Comparison of ENCODE assay signal across 8 cellular contexts in the genomic region with DNA sequence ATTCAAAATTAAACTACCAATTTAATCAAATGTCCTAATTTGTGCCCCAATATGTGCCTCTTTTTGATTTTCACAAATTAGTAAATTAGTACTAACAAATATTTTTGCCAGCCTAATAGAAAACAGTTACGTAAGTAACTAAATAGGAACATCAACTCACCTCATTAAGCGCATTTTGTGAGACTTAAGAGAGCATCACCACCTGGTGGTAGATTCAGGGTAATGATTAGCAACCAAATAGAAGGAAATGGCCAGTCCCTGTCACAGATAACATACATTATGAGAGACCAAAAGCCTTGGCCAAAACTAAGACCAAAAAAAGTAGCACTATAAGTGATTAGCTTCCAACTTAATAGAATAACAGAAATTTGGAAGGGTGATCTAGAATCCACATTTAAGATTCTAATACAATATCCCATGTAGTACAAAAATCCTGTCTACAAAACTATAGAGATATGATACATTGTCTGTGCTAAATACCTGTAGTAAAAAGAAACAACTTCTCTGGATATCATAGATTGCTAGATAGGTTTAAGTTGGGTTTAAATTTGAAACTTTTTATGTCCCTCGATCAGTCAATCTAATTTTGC. TPM values are rescaled to one million over a fixed set of nuclear protein-coding genes. Genes with fewer than 3 reads are reported as not detected.
A peak's percentile ranks its signal among the peaks of the same experiment; 100 is the strongest.
DNase-seq lines count a peak whose midpoint lies in the region; ATAC-seq and TF ChIP-seq lines count a peak whose summit lies in the region.

No MANE protein-coding gene starts in this region.

- no peak overlapping the region for H2BK12ac ChIP-seq in H9 (ENCODE audit: insufficient read length, low read depth, low read length)

- H3K27me3 ChIP-seq in H9 (ENCODE audit: insufficient read depth, low read length) (no peaks in the 10 kb centered on the region), Karpas-422 (ENCODE audit: low read length) (no peaks in the 10 kb centered on the region), neural cell (ENCODE audit: insufficient read depth, low read depth, low read length) (no peaks in the 10 kb centered on the region)

- H3K4ac ChIP-seq in H9 (ENCODE audit: low read depth, low read length), result no peak overlapping the region

- no peak overlapping the region for H4K8ac ChIP-seq in H9 (replicated peaks; ENCODE audit: insufficient read length, low read depth, low read length)

- no peak overlapping the region for H4K5ac ChIP-seq in H9 (ENCODE audit: insufficient read length, low read depth, low read length)

- DNase-seq in NCI-H2081 (lab: John Stamatoyannopoulos, UW), result peak; percentile 23 to 46
- DNase-seq in NCI-H2081 treated with DMSO at 0.1 percent for 48 hours (lab: John Stamatoyannopoulos, UW), result no peak
- peak; percentile 26 for DNase-seq in H9
- peak; percentile 87 for DNase-seq in Karpas-422
- peak; percentile 45 for DNase-seq in RPMI7951 (ENCODE audit: low read depth)
- no peak for DNase-seq in central memory CD4-positive, alpha-beta T cell

- H3F3A ChIP-seq in neural cell (ENCODE audit: insufficient read depth, low read length, poor library complexity, severe bottlenecking), result no peaks in the 10 kb centered on the region

- H3K9ac ChIP-seq in H9 (ENCODE audit: extremely low read depth, insufficient read length, low read length), result no peak overlapping the region
- H3K9ac ChIP-seq in Karpas-422 (ENCODE audit: low read length), result no peak overlapping the region
- no peak overlapping the region for H3K9ac ChIP-seq in neural cell (ENCODE audit: low read length)

- no peak overlapping the region for H2AK5ac ChIP-seq in H9 (ENCODE audit: insufficient read length, low read length)

- no peaks in the 10 kb centered on the region for H3K9me2 ChIP-seq in Karpas-422 (replicated peaks; ENCODE audit: insufficient read depth, low read length)
- H3K9me2 ChIP-seq in neural cell (ENCODE audit: insufficient read depth, low read length), result no peaks in the 10 kb centered on the region

- peak; percentile 48 for ATAC-seq in esophagus mucosa

- H3T11ph ChIP-seq in H9 (ENCODE audit: low read length), result no peak overlapping the region

- no peak overlapping the region for H3K18ac ChIP-seq in H9 (ENCODE audit: insufficient read length, low read depth, low read length)

- H3K9me3 ChIP-seq in H9 (ENCODE audit: control insufficient read depth, low read depth, low read length), result no peaks in the 10 kb centered on the region
- no peaks in the 10 kb centered on the region for H3K9me3 ChIP-seq in Karpas-422 (ENCODE audit: low read length)
- H3K9me3 ChIP-seq in neural cell (ENCODE audit: low read length), result no peaks in the 10 kb centered on the region

- H3K9me3 Mint-ChIP-seq in H9, result no peaks in the 10 kb centered on the region

- H3K36me3 Mint-ChIP-seq in H9 (ENCODE audit: insufficient read depth in 1 of 3, low read depth in 3 of 3), result no peaks in the 10 kb centered on the region

- H4K20me1 ChIP-seq in H9 (ENCODE audit: control insufficient read depth, insufficient read depth, insufficient read length), result no peaks in the 10 kb centered on the region
- H4K20me1 ChIP-seq in Karpas-422 (ENCODE audit: insufficient read depth, low read depth, low read length), result no peaks in the 10 kb centered on the region
- H4K20me1 ChIP-seq in neural cell (ENCODE audit: insufficient read depth), result no peaks in the 10 kb centered on the region

- H3K36me3 ChIP-seq in Karpas-422 (ENCODE audit: insufficient read depth, low read length) (no peaks in the 10 kb centered on the region), neural cell (ENCODE audit: insufficient read depth, low read length) (no peaks in the 10 kb centered on the region)

- no peak overlapping the region for H2BK5ac ChIP-seq in H9 (ENCODE audit: insufficient read length, low read length)

- no peak overlapping the region for H3K14ac ChIP-seq in H9 (ENCODE audit: insufficient read depth, low read length)

- H3K79me1 ChIP-seq in H9 (ENCODE audit: insufficient read depth, low read depth, low read length, poor library complexity, severe bottlenecking), result no peaks in the 10 kb centered on the region

- TF ChIP-seq EP300 in neural cell (conservative IDR thresholded peaks at IDR 0.05; ENCODE audit: poor library complexity, severe bottlenecking), result no peak

- H4K91ac ChIP-seq in H9 (ENCODE audit: insufficient read length, low read depth, low read length), result no peak overlapping the region

- no CpG with 5 or more reads among the region's 3 CpGs for WGBS in H9 (ENCODE audit: extremely low coverage, insufficient read length, low lambda C conversion rate)

- H3K4me1 ChIP-seq in H9 (ENCODE audit: insufficient read depth, low read length) (no peaks in the 10 kb centered on the region; the same call in 1 of the 2 replicates), Karpas-422 (ENCODE audit: low read length) (peaks cover 5% of the 10 kb centered on the region)

- no peak overlapping the region for H3K27ac Mint-ChIP-seq in H9

- no peak overlapping the region for H3K4me2 ChIP-seq in H9 (ENCODE audit: insufficient read depth, insufficient read length, low read length)
- H3K4me2 ChIP-seq in Karpas-422 (ENCODE audit: low read depth, low read length, poor library complexity, severe bottlenecking), result no peak overlapping the region
- H3K4me2 ChIP-seq in neural cell (ENCODE audit: low read length), result no peak overlapping the region

- no peak overlapping the region for H3K4me3 Mint-ChIP-seq in H9

- H3K79me2 ChIP-seq in H9 (ENCODE audit: insufficient read depth, low read length) (no peaks in the 10 kb centered on the region), Karpas-422 (ENCODE audit: low read length) (no peaks in the 10 kb centered on the region), neural cell (replicated peaks; ENCODE audit: insufficient read depth, low read length) (no peaks in the 10 kb centered on the region)

- no peak overlapping the region for H3K4me3 ChIP-seq in Karpas-422 (ENCODE audit: low read length)
- H3K4me3 ChIP-seq in neural cell (ENCODE audit: low read length), result no peak overlapping the region

- no peak overlapping the region for H3K56ac ChIP-seq in H9 (ENCODE audit: insufficient read length, low read depth, low read length)

- peak; percentile 86 for TF ChIP-seq RAD21 in neural cell (conservative IDR thresholded peaks at IDR 0.05)

- TF ChIP-seq CTCF in H9 (conservative IDR thresholded peaks at IDR 0.05), result peak; percentile 84
- peak; percentile 84 for TF ChIP-seq CTCF in neural cell (IDR thresholded peaks at IDR 0.05; ENCODE audit: poor library complexity, severe bottlenecking)

- H3K27ac ChIP-seq in H9 (ENCODE audit: insufficient read length, low read depth, low read length) (no peak overlapping the region), Karpas-422 (ENCODE audit: low read length) (no peak overlapping the region), neural cell (ENCODE audit: low read length) (no peak overlapping the region)

- H3K23ac ChIP-seq in H9 (ENCODE audit: insufficient read length, low read depth, low read length), result no peak overlapping the region

- H3K4me1 Mint-ChIP-seq in H9, result peaks cover 5 to 12% of the 10 kb centered on the region in 2 experiments; a peak in 3 of 4 replicates

- no peak overlapping the region for H2BK120ac ChIP-seq in H9 (ENCODE audit: low read depth, low read length, poor library complexity, severe bottlenecking)

- H2AFZ ChIP-seq in H9 (ENCODE audit: low read length) (no peak overlapping the region), Karpas-422 (ENCODE audit: low read length) (no peak overlapping the region), neural cell (ENCODE audit: low read depth, low read length) (no peak overlapping the region)

- no peak overlapping the region for H2BK15ac ChIP-seq in H9 (ENCODE audit: low read depth, low read length)

- no peaks in the 10 kb centered on the region for H3K27me3 Mint-ChIP-seq in H9 (ENCODE audit: low read depth)

- H2BK20ac ChIP-seq in H9 (ENCODE audit: low read depth, low read length, poor library complexity, severe bottlenecking), result no peak overlapping the region

- no peaks in the 10 kb centered on the region for H3K23me2 ChIP-seq in H9 (ENCODE audit: insufficient read length, low read depth, low read length, poor library complexity, severe bottlenecking)

TF ChIP-seq in neural cell, 6 proteins besides CTCF, POLR2A, EP300 and RAD21:
- peak; percentile 93 for TF ChIP-seq SMC3 (conservative IDR thresholded peaks at IDR 0.05; ENCODE audit: poor library complexity)
- TF ChIP-seq, protein P1, sequence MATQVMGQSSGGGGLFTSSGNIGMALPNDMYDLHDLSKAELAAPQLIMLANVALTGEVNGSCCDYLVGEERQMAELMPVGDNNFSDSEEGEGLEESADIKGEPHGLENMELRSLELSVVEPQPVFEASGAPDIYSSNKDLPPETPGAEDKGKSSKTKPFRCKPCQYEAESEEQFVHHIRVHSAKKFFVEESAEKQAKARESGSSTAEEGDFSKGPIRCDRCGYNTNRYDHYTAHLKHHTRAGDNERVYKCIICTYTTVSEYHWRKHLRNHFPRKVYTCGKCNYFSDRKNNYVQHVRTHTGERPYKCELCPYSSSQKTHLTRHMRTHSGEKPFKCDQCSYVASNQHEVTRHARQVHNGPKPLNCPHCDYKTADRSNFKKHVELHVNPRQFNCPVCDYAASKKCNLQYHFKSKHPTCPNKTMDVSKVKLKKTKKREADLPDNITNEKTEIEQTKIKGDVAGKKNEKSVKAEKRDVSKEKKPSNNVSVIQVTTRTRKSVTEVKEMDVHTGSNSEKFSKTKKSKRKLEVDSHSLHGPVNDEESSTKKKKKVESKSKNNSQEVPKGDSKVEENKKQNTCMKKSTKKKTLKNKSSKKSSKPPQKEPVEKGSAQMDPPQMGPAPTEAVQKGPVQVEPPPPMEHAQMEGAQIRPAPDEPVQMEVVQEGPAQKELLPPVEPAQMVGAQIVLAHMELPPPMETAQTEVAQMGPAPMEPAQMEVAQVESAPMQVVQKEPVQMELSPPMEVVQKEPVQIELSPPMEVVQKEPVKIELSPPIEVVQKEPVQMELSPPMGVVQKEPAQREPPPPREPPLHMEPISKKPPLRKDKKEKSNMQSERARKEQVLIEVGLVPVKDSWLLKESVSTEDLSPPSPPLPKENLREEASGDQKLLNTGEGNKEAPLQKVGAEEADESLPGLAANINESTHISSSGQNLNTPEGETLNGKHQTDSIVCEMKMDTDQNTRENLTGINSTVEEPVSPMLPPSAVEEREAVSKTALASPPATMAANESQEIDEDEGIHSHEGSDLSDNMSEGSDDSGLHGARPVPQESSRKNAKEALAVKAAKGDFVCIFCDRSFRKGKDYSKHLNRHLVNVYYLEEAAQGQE (IDR thresholded peaks at IDR 0.05; ENCODE audit: borderline replicate concordance), result no peak

RNA-seq across cellular contexts. Expression of a gene that starts 46.7 kb away (rescaled TPM):
- total RNA-seq in H9 (2021) (19.6 and 22.0 TPM in 2 replicates), esophagus mucosa (2.1 TPM)
- 12.6 and 27.9 TPM in 2 replicates for total RNA-seq in Karpas-422 (2014; rRNA removed; shearing (Covaris generic); ENCODE audit: low replicate concordance)
- 26.6 and 30.9 TPM in 2 replicates for total RNA-seq in RPMI7951 (2014; rRNA removed; shearing (Covaris generic))
- 13.5 and 22.9 TPM in 2 replicates for polyA plus RNA-seq in neural cell
- polyA minus RNA-seq in neural cell, result 29.9 and 30.8 TPM in 2 replicates

RNA-seq across cellular contexts. Expression of a gene that starts 47.1 kb away (rescaled TPM):
- total RNA-seq in H9 (2021), result 11.9 and 12.8 TPM in 2 replicates
- 34.2 and 54.3 TPM in 2 replicates for total RNA-seq in Karpas-422 (2014; rRNA removed; shearing (Covaris generic); ENCODE audit: low replicate concordance)
- 12.5 and 17.2 TPM in 2 replicates for total RNA-seq in RPMI7951 (2014; rRNA removed; shearing (Covaris generic))
- 30.4 TPM for total RNA-seq in esophagus mucosa
- polyA plus RNA-seq in neural cell, result 24.9 and 45.1 TPM in 2 replicates
- 29.2 and 30.2 TPM in 2 replicates for polyA minus RNA-seq in neural cell

Comparison
In these comparisons a context has a peak if more than half of its experiments do, and no peak if none do; other contexts are left out.
1. DNase-seq: peak in NCI-H2081 (2 of 2), H9 (single experiment), Karpas-422 (single experiment) and RPMI7951 (single experiment); none in NCI-H2081 treated with DMSO at 0.1 percent for 48 hours (single experiment) and central memory CD4-positive, alpha-beta T cell (single experiment).